8 cellular contexts compared by ENCODE assay signal in the genomic region with DNA sequence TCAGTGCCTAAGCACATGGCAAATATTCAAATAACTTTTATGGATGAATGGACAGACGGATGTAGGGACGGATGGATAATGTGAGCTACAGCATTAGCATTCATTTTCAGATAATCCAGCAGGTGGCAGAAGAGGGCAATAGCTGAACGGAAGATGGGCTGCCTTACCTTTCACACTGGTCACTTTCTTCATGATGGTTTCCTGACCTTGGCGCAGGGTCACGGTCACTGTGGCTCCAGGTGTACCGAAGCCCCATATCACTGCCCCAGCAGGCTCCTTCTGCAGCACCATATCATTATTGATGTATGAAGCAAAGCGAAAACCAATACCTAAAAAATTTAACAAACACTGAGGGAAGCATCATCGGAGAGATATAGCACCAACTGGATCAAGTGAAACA. TPM values are rescaled to one million over a fixed set of nuclear protein-coding genes. Genes with fewer than 3 reads are reported as not detected.
DNase-seq lines count a peak whose midpoint lies in the region; ATAC-seq, FAIRE-seq and TF ChIP-seq lines count a peak whose summit lies in the region.

No MANE protein-coding gene starts in this region.

- H3K27me3 ChIP-seq in ascending aorta: no peaks in the 10 kb centered on the region
- no peaks in the 10 kb centered on the region for H3K27me3 ChIP-seq in keratinocyte (ENCODE audit: control insufficient read depth, extremely low read depth, insufficient read depth, low read length)

- H3K4me1 ChIP-seq in ascending aorta (peaks cover under 1 to 3% of the 10 kb centered on the region in 2 donors), keratinocyte (ENCODE audit: control insufficient read depth, extremely low read depth, insufficient read depth, low read length) (peaks cover 6% of the 10 kb centered on the region)

- H3K4me2 ChIP-seq in keratinocyte (ENCODE audit: control insufficient read depth, extremely low read depth, insufficient read depth, low read depth, low read length): no peak overlapping the region

- no peaks in the 10 kb centered on the region for H4K20me1 ChIP-seq in keratinocyte (ENCODE audit: control insufficient read depth, extremely low read depth, insufficient read depth, low read length)

- FAIRE-seq in keratinocyte (lab: Jason Lieb, UNC): peak; percentile 85

- intact Hi-C loops in ascending aorta (cut with DNase I): loop anchor here (1.0 to 2.0 kb wide), 4 partner anchors 24 to 168 kb away; a partner anchor contains a TSS

- no peak overlapping the region for H3K27ac ChIP-seq in ascending aorta
- H3K27ac ChIP-seq in keratinocyte (ENCODE audit: control insufficient read depth, insufficient read depth, low read length): no peak overlapping the region

- H3K9me1 ChIP-seq in keratinocyte (ENCODE audit: control insufficient read depth, extremely low read depth, insufficient read depth, low read length): no peaks in the 10 kb centered on the region

- peak; percentile 59 for DNase-seq in CD1c-positive myeloid dendritic cell (ENCODE audit: extremely low spot score)
- DNase-seq in Jurkat, Clone E6-1 (ENCODE audit: low read depth, low spot score): peak; percentile 29
- peak; percentile 53 for DNase-seq in RPMI7951 (ENCODE audit: low read depth)
- DNase-seq in ascending aorta (ENCODE audit: low spot score in 2 of 2): peak in 1 of 2 donors; percentile 67
- no peak for DNase-seq in keratinocyte (ENCODE audit: low read depth, low spot score)
- peak; percentile 77 for DNase-seq in superior temporal gyrus (ENCODE audit: extremely low spot score)

- H2AFZ ChIP-seq in keratinocyte (ENCODE audit: control insufficient read depth, low read length): no peak overlapping the region

- no peaks in the 10 kb centered on the region for H3K79me2 ChIP-seq in keratinocyte (ENCODE audit: control insufficient read depth, insufficient read depth, low read length)

- H3K4me3 ChIP-seq in Jurkat, Clone E6-1 (ENCODE audit: low read length): no peak overlapping the region
- H3K4me3 ChIP-seq in ascending aorta: no peak overlapping the region
- no peak overlapping the region for H3K4me3 ChIP-seq in keratinocyte (ENCODE audit: control insufficient read depth in 2 of 3, extremely low read depth in 1 of 3, insufficient read depth in 2 of 3, low read depth in 1 of 3, low read length in 3 of 3)

- H3K36me3 ChIP-seq in ascending aorta (no peaks in the 10 kb centered on the region), keratinocyte (ENCODE audit: control insufficient read depth in 2 of 2, extremely low read depth in 1 of 2, insufficient read depth in 2 of 2, low read length in 2 of 2) (no peaks in the 10 kb centered on the region)

- peak; percentile 73 to 82 (median 81) for TF ChIP-seq CTCF in ascending aorta (IDR thresholded peaks at IDR 0.05)
- peak; percentile 67 to 97 (median 74) for TF ChIP-seq CTCF in keratinocyte (optimal IDR thresholded peaks at IDR 0.05 in 1 of 3, IDR thresholded peaks at IDR 0.05 in 1 of 3, conservative IDR thresholded peaks at IDR 0.05 in 1 of 3; ENCODE audit: extremely low read depth in 1 of 3, insufficient read depth in 2 of 3, low read length in 3 of 3)

- H3K9me3 ChIP-seq in ascending aorta: no peaks in the 10 kb centered on the region
- no peaks in the 10 kb centered on the region for H3K9me3 ChIP-seq in keratinocyte (ENCODE audit: control insufficient read depth, low read depth, low read length)

- peak; percentile 47 for ATAC-seq in GM18517 (IDR thresholded peaks at IDR 0.05; ENCODE audit: unreplicated experiment)
- no peak for ATAC-seq in HG03442 (IDR thresholded peaks at IDR 0.05; ENCODE audit: unreplicated experiment)

- dilution Hi-C loops in keratinocyte (cut with MboI; ENCODE audit: extremely low pct_ligation_motif_present, low sequenced_read_pairs): no loop called here

- H3K9ac ChIP-seq in keratinocyte (ENCODE audit: control insufficient read depth, extremely low read depth, insufficient read depth, low read length): no peak overlapping the region

RNA-seq across cellular contexts. Expression of a gene that starts 4.3 kb away (rescaled TPM):
- 1.8 TPM for polyA plus RNA-seq in Jurkat, Clone E6-1 (2012; ENCODE audit: insufficient read depth, insufficient read length)
- 6.7 and 12.0 TPM in 2 replicates for total RNA-seq in RPMI7951 (2014; rRNA removed; shearing (Covaris generic))
- 4.8 TPM for total RNA-seq in ascending aorta
- 16.2 to 44.7 TPM (median 26.6 TPM) in 3 replicates for polyA plus RNA-seq in keratinocyte
- polyA plus RNA-seq in keratinocyte (2011; ENCODE audit: low read depth): 16.2 TPM
- 11.7 and 16.2 TPM in 2 replicates for polyA plus RNA-seq in keratinocyte (2011; cell fraction: cytosol; rRNA removed)
- 60.9 and 62.6 TPM in 2 replicates for polyA plus RNA-seq in keratinocyte (2011; cell fraction: nucleus; rRNA removed)
- 9.3 and 14.4 TPM in 2 replicates for polyA plus RNA-seq in keratinocyte (2012; ENCODE audit: low replicate concordance)
- polyA minus RNA-seq in keratinocyte: 9.7 to 30.1 TPM (median 21.6 TPM) in 3 replicates
- 7.1 TPM for polyA minus RNA-seq in keratinocyte (2011; cell fraction: cytosol; rRNA and poly(A)+ RNA removed)
- polyA minus RNA-seq in keratinocyte (2011; cell fraction: nucleus; rRNA and poly(A)+ RNA removed): 20.3 and 50.3 TPM in 2 replicates

RNA-seq across cellular contexts. Expression of a gene that starts 4.5 kb away (rescaled TPM):
- 11.6 TPM for polyA plus RNA-seq in Jurkat, Clone E6-1 (2012; ENCODE audit: insufficient read depth, insufficient read length)
- total RNA-seq in RPMI7951 (2014; rRNA removed; shearing (Covaris generic)): 21.7 and 27.3 TPM in 2 replicates
- total RNA-seq in ascending aorta: not detected
- 10.0 to 19.5 TPM (median 16.8 TPM) in 3 replicates for polyA plus RNA-seq in keratinocyte
- polyA plus RNA-seq in keratinocyte (2011; ENCODE audit: low read depth): 6.7 TPM
- 10.2 and 15.6 TPM in 2 replicates for polyA plus RNA-seq in keratinocyte (2011; cell fraction: cytosol; rRNA removed)
- polyA plus RNA-seq in keratinocyte (2011; cell fraction: nucleus; rRNA removed): 4.3 and 6.4 TPM in 2 replicates
- polyA plus RNA-seq in keratinocyte (2012; ENCODE audit: low replicate concordance): 5.2 and 15.8 TPM in 2 replicates
- 4.4 to 5.2 TPM (median 4.7 TPM) in 3 replicates for polyA minus RNA-seq in keratinocyte
- 10.6 TPM for polyA minus RNA-seq in keratinocyte (2011; cell fraction: cytosol; rRNA and poly(A)+ RNA removed)
- 1.7 and 8.4 TPM in 2 replicates for polyA minus RNA-seq in keratinocyte (2011; cell fraction: nucleus; rRNA and poly(A)+ RNA removed)

RNA-seq across cellular contexts. Expression of a gene that starts 46.5 kb away (rescaled TPM):
- 46.9 TPM for polyA plus RNA-seq in Jurkat, Clone E6-1 (2012; ENCODE audit: insufficient read depth, insufficient read length)
- 16.2 and 19.3 TPM in 2 replicates for total RNA-seq in RPMI7951 (2014; rRNA removed; shearing (Covaris generic))
- 21.2 TPM for total RNA-seq in ascending aorta
- 28.5 to 40.2 TPM (median 32.6 TPM) in 3 replicates for polyA plus RNA-seq in keratinocyte
- polyA plus RNA-seq in keratinocyte (2011; ENCODE audit: low read depth): 21.9 TPM
- polyA plus RNA-seq in keratinocyte (2011; cell fraction: cytosol; rRNA removed): 23.1 and 32.6 TPM in 2 replicates
- 64.1 and 68.5 TPM in 2 replicates for polyA plus RNA-seq in keratinocyte (2011; cell fraction: nucleus; rRNA removed)
- polyA plus RNA-seq in keratinocyte (2012; ENCODE audit: low replicate concordance): 17.6 and 26.0 TPM in 2 replicates
- 16.8 to 30.4 TPM (median 24.0 TPM) in 3 replicates for polyA minus RNA-seq in keratinocyte
- 12.7 TPM for polyA minus RNA-seq in keratinocyte (2011; cell fraction: cytosol; rRNA and poly(A)+ RNA removed)
- 18.4 and 20.6 TPM in 2 replicates for polyA minus RNA-seq in keratinocyte (2011; cell fraction: nucleus; rRNA and poly(A)+ RNA removed)

RNA-seq across cellular contexts. Expression of a gene that starts 58.0 kb away (rescaled TPM):
- not detected for polyA plus RNA-seq in Jurkat, Clone E6-1 (2012; ENCODE audit: insufficient read depth, insufficient read length)
- not detected in 2 replicates for total RNA-seq in RPMI7951 (2014; rRNA removed; shearing (Covaris generic))
- total RNA-seq in ascending aorta: not detected
- not detected in 3 replicates for polyA plus RNA-seq in keratinocyte
- not detected for polyA plus RNA-seq in keratinocyte (2011; ENCODE audit: low read depth)
- not detected in 2 replicates for polyA plus RNA-seq in keratinocyte (2011; cell fraction: cytosol; rRNA removed)
- not detected in 2 replicates for polyA plus RNA-seq in keratinocyte (2011; cell fraction: nucleus; rRNA removed)
- not detected in 2 replicates for polyA plus RNA-seq in keratinocyte (2012; ENCODE audit: low replicate concordance)
- polyA minus RNA-seq in keratinocyte: not detected in 3 replicates
- not detected for polyA minus RNA-seq in keratinocyte (2011; cell fraction: cytosol; rRNA and poly(A)+ RNA removed)
- polyA minus RNA-seq in keratinocyte (2011; cell fraction: nucleus; rRNA and poly(A)+ RNA removed): not detected in 2 replicates

Comparison
In these comparisons a context has a peak if more than half of its experiments do, and no peak if none do; other contexts are left out.
1. RNA of a gene that starts 4.5 kb away (total RNA-seq): 21.7 to 27.3 TPM in RPMI7951; not detected in ascending aorta (single experiment); every median in the first group is over 10 times any median in the second.